Comparison of ENCODE assay signal across 1 cellular context in genomic region chr15:22844421-22845288, GRCh38.
TF ChIP-seq lines count a peak whose summit lies in the region.

No MANE protein-coding gene starts in this region.

TF ChIP-seq in HepG2, 621 proteins besides CTCF, POLR2A, EP300 and RAD21 (continues in another document):
- TF ChIP-seq SIX4 (CRISPR knock-in tag; IDR thresholded peaks at IDR 0.05) (peak; percentile 54; the same call in 1 of the 2 replicates), KAT7 (CRISPR knock-in tag; IDR thresholded peaks at IDR 0.05; ENCODE audit: borderline replicate concordance) (0 out of 2 replicates have a peak, but pooled peaks have one; percentile 40), NCOA2 (CRISPR knock-in tag; IDR thresholded peaks at IDR 0.05) (peak; percentile 21; the same call in 1 of the 2 replicates), MTA3 (CRISPR knock-in tag; IDR thresholded peaks at IDR 0.05) (no peak), ZNF205 (CRISPR knock-in tag; IDR thresholded peaks at IDR 0.05) (peak; percentile 99), ZNF510 (CRISPR knock-in tag; IDR thresholded peaks at IDR 0.05; ENCODE audit: low read depth) (no peak), PPARG (CRISPR knock-in tag; conservative IDR thresholded peaks at IDR 0.05) (no peak), HDAC2 (CRISPR knock-in tag; IDR thresholded peaks at IDR 0.05) (peak; percentile 23; the same call in 1 of the 2 replicates), ZNF605 (CRISPR knock-in tag; IDR thresholded peaks at IDR 0.05) (0 out of 2 replicates have a peak, but pooled peaks have one; percentile 34), GATAD2A (CRISPR knock-in tag; IDR thresholded peaks at IDR 0.05) (peak; percentile 42; the same call in 1 of the 2 replicates), CHCHD3 (CRISPR knock-in tag; IDR thresholded peaks at IDR 0.05) (no peak), SPEN (CRISPR knock-in tag; IDR thresholded peaks at IDR 0.05; ENCODE audit: low read depth) (0 out of 2 replicates have a peak, but pooled peaks have one; percentile 13), ZNF432 (CRISPR knock-in tag; IDR thresholded peaks at IDR 0.05; ENCODE audit: borderline replicate concordance) (0 out of 2 replicates have a peak, but pooled peaks have one; percentile 71), NFIB (CRISPR knock-in tag; IDR thresholded peaks at IDR 0.05; ENCODE audit: borderline replicate concordance) (no peak), ARNT2 (CRISPR knock-in tag; IDR thresholded peaks at IDR 0.05; ENCODE audit: low read depth) (0 out of 2 replicates have a peak, but pooled peaks have one; percentile 26), MBNL3 (CRISPR knock-in tag; conservative IDR thresholded peaks at IDR 0.05) (no peak), ZBTB7B (CRISPR knock-in tag; IDR thresholded peaks at IDR 0.05) (0 out of 2 replicates have a peak, but pooled peaks have one; percentile 34), SIX1 (CRISPR knock-in tag; IDR thresholded peaks at IDR 0.05; ENCODE audit: borderline replicate concordance) (peak; percentile 74; the same call in 1 of the 2 replicates), HDAC1 (CRISPR knock-in tag; IDR thresholded peaks at IDR 0.05) (no peak), THAP7 (CRISPR knock-in tag; IDR thresholded peaks at IDR 0.05) (no peak), ZNF691 (CRISPR knock-in tag; IDR thresholded peaks at IDR 0.05; ENCODE audit: borderline replicate concordance, low read depth) (0 out of 2 replicates have a peak, but pooled peaks have one; percentile 45), PAXIP1 (CRISPR knock-in tag; conservative IDR thresholded peaks at IDR 0.05) (peak; percentile 74), FOXC1 (CRISPR knock-in tag; IDR thresholded peaks at IDR 0.05; ENCODE audit: borderline replicate concordance) (no peak), ATF3 (CRISPR knock-in tag; IDR thresholded peaks at IDR 0.05) (no peak), SAP130 (CRISPR knock-in tag; IDR thresholded peaks at IDR 0.05; ENCODE audit: low read depth) (peak; percentile 53), ZNF101 (CRISPR knock-in tag; IDR thresholded peaks at IDR 0.05; ENCODE audit: borderline replicate concordance, low read depth) (no peak), IKZF1 (IDR thresholded peaks at IDR 0.05) (no peak), ZNF761 (CRISPR knock-in tag; conservative IDR thresholded peaks at IDR 0.05) (no peak), PAWR (CRISPR knock-in tag; IDR thresholded peaks at IDR 0.05; ENCODE audit: borderline replicate concordance) (no peak), MXD4 (CRISPR knock-in tag; IDR thresholded peaks at IDR 0.05) (0 out of 2 replicates have a peak, but pooled peaks have one; percentile 25), ZNF644 (CRISPR knock-in tag; IDR thresholded peaks at IDR 0.05; ENCODE audit: low read depth) (no peak), SMARCC2 (IDR thresholded peaks at IDR 0.05) (no peak), SUZ12 (IDR thresholded peaks at IDR 0.05; ENCODE audit: low read depth, low read length) (no peak), ARID5B (CRISPR knock-in tag; IDR thresholded peaks at IDR 0.05) (peak; percentile 40; the same call in 1 of the 2 replicates), SMAD9 (CRISPR knock-in tag; IDR thresholded peaks at IDR 0.05) (no peak), TBX2 (CRISPR knock-in tag; IDR thresholded peaks at IDR 0.05; ENCODE audit: borderline replicate concordance) (peak; percentile 71; the same call in 1 of the 2 replicates), FOXA3 (CRISPR knock-in tag; IDR thresholded peaks at IDR 0.05) (peak; percentile 36; the same call in 1 of the 2 replicates)
- TF ChIP-seq, protein P1, sequence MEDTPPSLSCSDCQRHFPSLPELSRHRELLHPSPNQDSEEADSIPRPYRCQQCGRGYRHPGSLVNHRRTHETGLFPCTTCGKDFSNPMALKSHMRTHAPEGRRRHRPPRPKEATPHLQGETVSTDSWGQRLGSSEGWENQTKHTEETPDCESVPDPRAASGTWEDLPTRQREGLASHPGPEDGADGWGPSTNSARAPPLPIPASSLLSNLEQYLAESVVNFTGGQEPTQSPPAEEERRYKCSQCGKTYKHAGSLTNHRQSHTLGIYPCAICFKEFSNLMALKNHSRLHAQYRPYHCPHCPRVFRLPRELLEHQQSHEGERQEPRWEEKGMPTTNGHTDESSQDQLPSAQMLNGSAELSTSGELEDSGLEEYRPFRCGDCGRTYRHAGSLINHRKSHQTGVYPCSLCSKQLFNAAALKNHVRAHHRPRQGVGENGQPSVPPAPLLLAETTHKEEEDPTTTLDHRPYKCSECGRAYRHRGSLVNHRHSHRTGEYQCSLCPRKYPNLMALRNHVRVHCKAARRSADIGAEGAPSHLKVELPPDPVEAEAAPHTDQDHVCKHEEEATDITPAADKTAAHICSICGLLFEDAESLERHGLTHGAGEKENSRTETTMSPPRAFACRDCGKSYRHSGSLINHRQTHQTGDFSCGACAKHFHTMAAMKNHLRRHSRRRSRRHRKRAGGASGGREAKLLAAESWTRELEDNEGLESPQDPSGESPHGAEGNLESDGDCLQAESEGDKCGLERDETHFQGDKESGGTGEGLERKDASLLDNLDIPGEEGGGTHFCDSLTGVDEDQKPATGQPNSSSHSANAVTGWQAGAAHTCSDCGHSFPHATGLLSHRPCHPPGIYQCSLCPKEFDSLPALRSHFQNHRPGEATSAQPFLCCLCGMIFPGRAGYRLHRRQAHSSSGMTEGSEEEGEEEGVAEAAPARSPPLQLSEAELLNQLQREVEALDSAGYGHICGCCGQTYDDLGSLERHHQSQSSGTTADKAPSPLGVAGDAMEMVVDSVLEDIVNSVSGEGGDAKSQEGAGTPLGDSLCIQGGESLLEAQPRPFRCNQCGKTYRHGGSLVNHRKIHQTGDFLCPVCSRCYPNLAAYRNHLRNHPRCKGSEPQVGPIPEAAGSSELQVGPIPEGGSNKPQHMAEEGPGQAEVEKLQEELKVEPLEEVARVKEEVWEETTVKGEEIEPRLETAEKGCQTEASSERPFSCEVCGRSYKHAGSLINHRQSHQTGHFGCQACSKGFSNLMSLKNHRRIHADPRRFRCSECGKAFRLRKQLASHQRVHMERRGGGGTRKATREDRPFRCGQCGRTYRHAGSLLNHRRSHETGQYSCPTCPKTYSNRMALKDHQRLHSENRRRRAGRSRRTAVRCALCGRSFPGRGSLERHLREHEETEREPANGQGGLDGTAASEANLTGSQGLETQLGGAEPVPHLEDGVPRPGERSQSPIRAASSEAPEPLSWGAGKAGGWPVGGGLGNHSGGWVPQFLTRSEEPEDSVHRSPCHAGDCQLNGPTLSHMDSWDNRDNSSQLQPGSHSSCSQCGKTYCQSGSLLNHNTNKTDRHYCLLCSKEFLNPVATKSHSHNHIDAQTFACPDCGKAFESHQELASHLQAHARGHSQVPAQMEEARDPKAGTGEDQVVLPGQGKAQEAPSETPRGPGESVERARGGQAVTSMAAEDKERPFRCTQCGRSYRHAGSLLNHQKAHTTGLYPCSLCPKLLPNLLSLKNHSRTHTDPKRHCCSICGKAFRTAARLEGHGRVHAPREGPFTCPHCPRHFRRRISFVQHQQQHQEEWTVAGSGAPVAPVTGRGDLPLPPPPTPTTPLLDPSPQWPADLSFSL (CRISPR knock-in tag; IDR thresholded peaks at IDR 0.05), result peak; percentile 45; the same call in 1 of the 2 replicates
- TF ChIP-seq, protein P2, sequence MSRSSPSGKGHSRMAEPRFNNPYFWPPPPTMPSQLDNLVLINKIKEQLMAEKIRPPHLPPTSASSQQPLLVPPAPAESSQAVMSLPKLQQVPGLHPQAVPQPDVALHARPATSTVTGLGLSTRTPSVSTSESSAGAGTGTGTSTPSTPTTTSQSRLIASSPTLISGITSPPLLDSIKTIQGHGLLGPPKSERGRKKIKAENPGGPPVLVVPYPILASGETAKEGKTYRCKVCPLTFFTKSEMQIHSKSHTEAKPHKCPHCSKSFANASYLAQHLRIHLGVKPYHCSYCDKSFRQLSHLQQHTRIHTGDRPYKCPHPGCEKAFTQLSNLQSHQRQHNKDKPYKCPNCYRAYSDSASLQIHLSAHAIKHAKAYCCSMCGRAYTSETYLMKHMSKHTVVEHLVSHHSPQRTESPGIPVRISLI (CRISPR knock-in tag; IDR thresholded peaks at IDR 0.05; ENCODE audit: borderline replicate concordance), result peak; percentile 79
- TF ChIP-seq, protein P3, sequence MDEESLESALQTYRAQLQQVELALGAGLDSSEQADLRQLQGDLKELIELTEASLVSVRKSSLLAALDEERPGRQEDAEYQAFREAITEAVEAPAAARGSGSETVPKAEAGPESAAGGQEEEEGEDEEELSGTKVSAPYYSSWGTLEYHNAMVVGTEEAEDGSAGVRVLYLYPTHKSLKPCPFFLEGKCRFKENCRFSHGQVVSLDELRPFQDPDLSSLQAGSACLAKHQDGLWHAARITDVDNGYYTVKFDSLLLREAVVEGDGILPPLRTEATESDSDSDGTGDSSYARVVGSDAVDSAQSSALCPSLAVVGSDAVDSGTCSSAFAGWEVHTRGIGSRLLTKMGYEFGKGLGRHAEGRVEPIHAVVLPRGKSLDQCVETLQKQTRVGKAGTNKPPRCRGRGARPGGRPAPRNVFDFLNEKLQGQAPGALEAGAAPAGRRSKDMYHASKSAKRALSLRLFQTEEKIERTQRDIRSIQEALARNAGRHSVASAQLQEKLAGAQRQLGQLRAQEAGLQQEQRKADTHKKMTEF (CRISPR knock-in tag; IDR thresholded peaks at IDR 0.05), result peak; percentile 24; the same call in 1 of the 2 replicates
